ENCODE assay signal across 7 cellular contexts in genomic region chr3:20185364-20185732, GRCh38. TPM values are rescaled to one million over a fixed set of nuclear protein-coding genes. Genes with fewer than 3 reads are reported as not detected.
DNase-seq lines count a peak whose midpoint lies in the region; ATAC-seq and TF ChIP-seq lines count a peak whose summit lies in the region.

No MANE protein-coding gene starts in this region.

- intact Hi-C loops in lower leg skin (cut with DNase I; ENCODE audit: low total_unique reads): loop anchor here (5.0 kb wide), 1 partner anchor 143 kb away; the partner anchor contains the start of gene KAT2B

- DNase-seq in ELR (ENCODE audit: low read depth) (peak; percentile 43), LoVo (ENCODE audit: low spot score) (peak; percentile 2), astrocyte of the cerebellum (ENCODE audit: low read depth) (no peak), lower leg skin (ENCODE audit: low spot score in 2 of 2) (no peak), NCI-H2196 treated with DMSO at 0.1 percent for 48 hours (lab: John Stamatoyannopoulos, UW; ENCODE audit: unreplicated experiment) (no peak)

- ATAC-seq in GM19467 (IDR thresholded peaks at IDR 0.05; ENCODE audit: unreplicated experiment) (peak; percentile 12), GM18858 (IDR thresholded peaks at IDR 0.05; ENCODE audit: unreplicated experiment) (no peak)

- TF ChIP-seq CTCF in astrocyte of the cerebellum (IDR thresholded peaks at IDR 0.05; ENCODE audit: low read depth, low read length, missing control alignments) (no peak), lower leg skin (IDR thresholded peaks at IDR 0.05) (no peak)

- in situ Hi-C loops in astrocyte of the cerebellum (cut with HindIII; ENCODE audit: low sequenced_read_pairs): loop anchor here (10.0 kb wide), 1 partner anchor 301 kb away; no protein-coding TSS in a partner anchor

- H3K4me3 ChIP-seq in astrocyte of the cerebellum (ENCODE audit: low read depth, low read length): peak overlapping the region; percentile 90
- peak overlapping the region; percentile 31 for H3K4me3 ChIP-seq in lower leg skin (ENCODE audit: low read depth, poor library complexity, severe bottlenecking)

- no peak for TF ChIP-seq POLR2A in lower leg skin (IDR thresholded peaks at IDR 0.05)

- 4% methylated on average over 13 of the region's 13 CpGs for WGBS in lower leg skin, 2 donors

RNA-seq across cellular contexts. Expression of gene SGO1, which starts 0.7 kb away (rescaled TPM):
- total RNA-seq in lower leg skin: 1 to 10 TPM; 1.1 to 2.2 (median 1.9) TPM

Comparison
In these comparisons a context has a peak if more than half of its experiments do, and no peak if none do; other contexts are left out.
1. DNase-seq: peak in ELR (single experiment) and LoVo (single experiment); none in astrocyte of the cerebellum (single experiment), lower leg skin (0 of 2) and NCI-H2196 treated with DMSO at 0.1 percent for 48 hours (single experiment).